ENCODE assay signal across 9 cellular contexts in the genomic region with DNA sequence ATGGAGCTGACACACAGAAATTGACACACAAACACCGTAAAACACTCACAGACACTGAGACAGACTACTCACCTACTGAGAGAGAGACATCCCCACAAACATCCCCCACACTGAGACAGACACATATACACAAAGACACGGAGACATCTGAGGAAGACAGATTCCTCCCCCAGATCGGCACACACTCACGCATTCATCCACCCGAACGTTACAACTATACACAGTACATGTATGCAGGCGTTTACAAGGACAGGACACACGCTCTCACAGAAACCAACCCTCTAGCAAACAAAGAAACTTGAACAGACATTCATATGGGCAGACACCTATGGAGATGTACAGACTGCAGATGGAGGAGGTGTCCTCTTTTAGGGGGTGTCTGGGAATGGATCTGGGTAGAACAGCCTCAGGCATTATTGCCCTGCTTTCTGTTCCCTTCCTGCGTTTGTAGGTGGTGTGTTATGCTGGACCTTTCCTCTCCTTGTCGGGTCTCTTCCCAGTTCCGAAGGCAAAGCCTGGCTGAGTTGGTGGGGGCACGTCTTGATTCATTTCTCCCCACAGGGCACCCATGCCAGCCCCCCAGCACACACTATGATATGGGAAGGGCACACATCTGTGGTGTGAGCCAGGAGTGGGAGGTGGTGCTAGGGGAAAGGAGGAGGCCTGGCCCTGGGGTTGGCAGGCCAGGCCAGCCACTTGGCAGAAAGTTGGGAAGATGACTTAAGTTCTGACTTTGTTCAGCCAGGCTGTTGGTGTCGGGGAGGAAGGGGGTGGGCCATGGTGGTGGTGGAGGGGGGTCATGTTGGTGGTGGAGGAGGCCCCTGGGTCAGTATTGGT. TPM values are rescaled to one million over a fixed set of nuclear protein-coding genes. Genes with fewer than 3 reads are reported as not detected.
DNase-seq lines count a peak whose midpoint lies in the region; ATAC-seq and TF ChIP-seq lines count a peak whose summit lies in the region.
"Had no signal": no experiment of that assay in that cellular context is flagged by ENCODE, and none has a peak within 500 bp of the region (broad histone marks: within the 10 kb centered on the region; RNA-seq: fewer than 3 reads in every experiment).

No MANE protein-coding gene starts in this region.

- TF ChIP-seq CTCF in AG04450 (IDR thresholded peaks at IDR 0.05; ENCODE audit: low read depth, low read length) (no peak), nephron (IDR thresholded peaks at IDR 0.05; ENCODE audit: unreplicated experiment in 3 of 3) (no peak)

- no peaks in the 10 kb centered on the region; the same call in 1 of the 2 replicates for H3K9me3 ChIP-seq in AG04450 (ENCODE audit: control insufficient read depth, insufficient read depth, low read length)

- peaks cover 52% of the 10 kb centered on the region for H3K4me1 Mint-ChIP-seq in nephron

- no peaks in the 10 kb centered on the region for H3K9me3 Mint-ChIP-seq in nephron
- H3K9me3 Mint-ChIP-seq: dendritic cell treated with granulocyte-macrophage colony-stimulating factor and Interleukin-4, amounts not matched to agents 40 ng/mL and 50 ng/mL, for 4 days had no signal

- peak overlapping the region; percentile 96 for H3K4me3 ChIP-seq in AG04450 (ENCODE audit: low read depth, low read length)

- POLR2A ChIA-PET in AG04450 (lab: Yijun Ruan, JAX) = interaction anchor here (0.6 to 3.3 kb wide), 6 partner anchors 16 to 45 kb away, joined by 3 to 25 read pairs (median 4); no protein-coding TSS in a partner anchor

- DNase-seq in AG04450 (ENCODE audit: low read depth, low spot score) (no peak), NCI-H526 (lab: John Stamatoyannopoulos, UW) (peak; percentile 13 to 45), SK-N-DZ (ENCODE audit: low spot score) (no peak)
- no peak for DNase-seq in NK-92 treated with Interleukin-12 subunit alpha and Interleukin-12 subunit beta, amount 100 ng/mL, for 24 hours (lab: John Stamatoyannopoulos, UW)

- peak overlapping the region; percentile 52 for H3K27ac ChIP-seq in AG04450 (ENCODE audit: low read depth, low read length)

- H3K27me3 Mint-ChIP-seq in nephron (ENCODE audit: low read depth) = peaks cover 14% of the 10 kb centered on the region

- no peaks in the 10 kb centered on the region for H3K27me3 ChIP-seq in AG04450 (ENCODE audit: control insufficient read depth, insufficient read depth, low read length)

- H3K36me3 Mint-ChIP-seq in nephron (ENCODE audit: low read depth) = peaks cover 14% of the 10 kb centered on the region

- H3K27ac Mint-ChIP-seq in nephron = peak overlapping the region; percentile 95 to 97 (median 96)
- H3K27ac Mint-ChIP-seq: dendritic cell treated with granulocyte-macrophage colony-stimulating factor and Interleukin-4, amounts not matched to agents 40 ng/mL and 50 ng/mL, for 4 days had no signal

- peak overlapping the region; percentile 87 to 95 (median 92) for H3K4me3 Mint-ChIP-seq in nephron
- H3K4me3 Mint-ChIP-seq: dendritic cell treated with granulocyte-macrophage colony-stimulating factor and Interleukin-4, amounts not matched to agents 40 ng/mL and 50 ng/mL, for 4 days had no signal

- CTCF ChIA-PET in AG04450 (lab: Charles Lee) = interaction anchor here (0.7 to 11.6 kb wide), 16 partner anchors 9 to 123 kb away, joined by 3 to 590 read pairs (median 8); no protein-coding TSS in a partner anchor

- ATAC-seq in esophagus mucosa (peak; percentile 6), GM21786 (IDR thresholded peaks at IDR 0.05; ENCODE audit: unreplicated experiment) (no peak), HG03460 (IDR thresholded peaks at IDR 0.05; ENCODE audit: unreplicated experiment) (no peak)

RNA-seq across cellular contexts. Expression of a gene that starts 1.5 kb away (rescaled TPM):
- polyA plus RNA-seq in AG04450 (2011; rRNA removed) = 42.3 and 53.7 TPM in 2 replicates
- 96.0 and 123 TPM in 2 replicates for polyA minus RNA-seq in AG04450 (2011; rRNA and poly(A)+ RNA removed)
- total RNA-seq in esophagus mucosa = 9.9 TPM
- polyA plus RNA-seq in SK-N-DZ (2014; cell fraction: cytosol; rRNA removed) = 0.54 and 0.59 TPM in 2 replicates
- 0.43 and 0.45 TPM in 2 replicates for polyA plus RNA-seq in SK-N-DZ (2014; cell fraction: nucleus; rRNA removed)

Comparison
In these comparisons a context has a peak if more than half of its experiments do, and no peak if none do; other contexts are left out.
1. DNase-seq: peak in NCI-H526 (2 of 2); none in AG04450 (single experiment), SK-N-DZ (single experiment) and NK-92 treated with Interleukin-12 subunit alpha and Interleukin-12 subunit beta, amount 100 ng/mL, for 24 hours (single experiment).